ENCODE assay signal across 8 cellular contexts in genomic region chr14:64465856-64466554, GRCh38. TPM values are rescaled to one million over a fixed set of nuclear protein-coding genes. Genes with fewer than 3 reads are reported as not detected.
DNase-seq lines count a peak whose midpoint lies in the region; ATAC-seq lines count a peak whose summit lies in the region.

No MANE protein-coding gene starts in this region.

- H3K9me3 ChIP-seq in subcutaneous abdominal adipose tissue (ENCODE audit: control insufficient read depth in 5 of 5, low read length in 5 of 5) = no peaks in the 10 kb centered on the region

- H3K9ac ChIP-seq in subcutaneous abdominal adipose tissue (ENCODE audit: low read length in 5 of 5) = peak overlapping the region in 4 of 5 donors; percentile 4 to 71 (median 54)

- no peak overlapping the region for H3K27ac ChIP-seq in subcutaneous abdominal adipose tissue (ENCODE audit: low read depth, low read length)

- no peaks in the 10 kb centered on the region for H3K27me3 ChIP-seq in subcutaneous abdominal adipose tissue (ENCODE audit: control insufficient read depth in 5 of 5, insufficient read depth in 4 of 5, low read length in 5 of 5)

- ATAC-seq in GM18502 (IDR thresholded peaks at IDR 0.05; ENCODE audit: poor library complexity, unreplicated experiment) (peak; percentile 7), left colon (peak; percentile 29), HG03025 (IDR thresholded peaks at IDR 0.05; ENCODE audit: low FRiP score, unreplicated experiment) (no peak)

- H3K4me1 ChIP-seq in subcutaneous abdominal adipose tissue (ENCODE audit: control insufficient read depth in 5 of 5, insufficient read depth in 5 of 5, low read length in 5 of 5) = peaks cover 0 to 25% (median 16%) of the 10 kb centered on the region in 5 donors

- H3K4me3 ChIP-seq in subcutaneous abdominal adipose tissue (ENCODE audit: low read depth in 1 of 5, low read length in 5 of 5) = peak overlapping the region; percentile 67 to 74 (median 71)

- DNase-seq in AG08396 (ENCODE audit: low spot score) (peak; percentile 67), NCI-H526 treated with DMSO at 0.1 percent for 48 hours (lab: John Stamatoyannopoulos, UW) (peak; percentile 64), cerebellum (ENCODE audit: low spot score) (peak; percentile 48), left colon (peak in 1 of 2 donors; percentile 24), retina (no peak)

- intact Hi-C loops in left colon (cut with DNase I, micrococcal nuclease) = no loop called here

- H3K36me3 ChIP-seq in subcutaneous abdominal adipose tissue (ENCODE audit: control insufficient read depth in 5 of 5, insufficient read depth in 5 of 5, low read length in 5 of 5) = peaks cover 2 to 13% (median 6%) of the 10 kb centered on the region in 5 donors

RNA-seq across cellular contexts. Expression of gene AKAP5, which starts 0.7 kb away (rescaled TPM):
- total RNA-seq in cerebellum = 4.8 TPM
- total RNA-seq in left colon = 10 to 100 TPM; 11.9 to 14.2 TPM

RNA-seq across cellular contexts. Expression of gene ZBTB25, which starts 37.6 kb away (rescaled TPM):
- total RNA-seq in cerebellum (18.1 TPM), left colon (1 to 10 TPM; 5.9 to 6.5 TPM)

RNA-seq across cellular contexts. Expression of gene ZBTB1, which starts 38.6 kb away (rescaled TPM):
- 44.0 TPM for total RNA-seq in cerebellum
- 10 to 100 TPM; 29.5 to 32.1 TPM for total RNA-seq in left colon
